ENCODE assay signal across 1 cellular context in genomic region chr21:45334591-45335081, GRCh38.
TF ChIP-seq lines count a peak whose summit lies in the region.

No MANE protein-coding gene starts in this region.

TF ChIP-seq in WTC11, 78 proteins besides CTCF, POLR2A, EP300 and RAD21 (continued from another document):
- TF ChIP-seq PRDM15 (CRISPR knock-in tag; IDR thresholded peaks at IDR 0.05) (no peak), FOXJ3 (CRISPR knock-in tag; IDR thresholded peaks at IDR 0.05; ENCODE audit: borderline replicate concordance) (no peak), CBFB (CRISPR knock-in tag; IDR thresholded peaks at IDR 0.05; ENCODE audit: low read depth) (no peak), ZBTB43 (CRISPR knock-in tag; IDR thresholded peaks at IDR 0.05) (no peak), IRF2 (CRISPR knock-in tag; IDR thresholded peaks at IDR 0.05; ENCODE audit: borderline replicate concordance, low read depth) (no peak), SMAD4 (CRISPR knock-in tag; IDR thresholded peaks at IDR 0.05) (no peak)
- TF ChIP-seq, protein P1, sequence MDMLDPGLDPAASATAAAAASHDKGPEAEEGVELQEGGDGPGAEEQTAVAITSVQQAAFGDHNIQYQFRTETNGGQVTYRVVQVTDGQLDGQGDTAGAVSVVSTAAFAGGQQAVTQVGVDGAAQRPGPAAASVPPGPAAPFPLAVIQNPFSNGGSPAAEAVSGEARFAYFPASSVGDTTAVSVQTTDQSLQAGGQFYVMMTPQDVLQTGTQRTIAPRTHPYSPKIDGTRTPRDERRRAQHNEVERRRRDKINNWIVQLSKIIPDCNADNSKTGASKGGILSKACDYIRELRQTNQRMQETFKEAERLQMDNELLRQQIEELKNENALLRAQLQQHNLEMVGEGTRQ (CRISPR knock-in tag; IDR thresholded peaks at IDR 0.05): no peak
